Comparison of ENCODE assay signal across 15 cellular contexts in genomic region chr7:102872460-102872859, GRCh38. TPM values are rescaled to one million over a fixed set of nuclear protein-coding genes. Genes with fewer than 3 reads are reported as not detected.
DNase-seq lines count a peak whose midpoint lies in the region; ATAC-seq, FAIRE-seq and TF ChIP-seq lines count a peak whose summit lies in the region.
"Had no signal": no experiment of that assay in that cellular context is flagged by ENCODE, and none has a peak within 500 bp of the region (broad histone marks: within the 10 kb centered on the region; RNA-seq: fewer than 3 reads in every experiment).

No MANE protein-coding gene starts in this region.

- no peaks in the 10 kb centered on the region for H3K79me2 ChIP-seq in astrocyte (ENCODE audit: insufficient read depth, low read length)

- H3K9me3 ChIP-seq in breast epithelium, result no peaks in the 10 kb centered on the region
- no peaks in the 10 kb centered on the region for H3K9me3 ChIP-seq in astrocyte (ENCODE audit: insufficient read depth, low read depth, low read length)

- H3K27me3 Mint-ChIP-seq in MCF 10A (ENCODE audit: insufficient read depth, unreplicated experiment), result no peaks in the 10 kb centered on the region
- no peaks in the 10 kb centered on the region for H3K27me3 Mint-ChIP-seq in astrocyte (ENCODE audit: low read depth, unreplicated experiment)
- no peaks in the 10 kb centered on the region for H3K27me3 Mint-ChIP-seq in CD14-positive monocyte (ENCODE audit: low read depth in 3 of 3)
- H3K27me3 Mint-ChIP-seq: naive thymus-derived CD8-positive, alpha-beta T cell; T-helper 17 cell had no signal

- CTCF ChIA-PET in MCF 10A (lab: Yijun Ruan, JAX), result interaction anchor here (1.1 kb wide), 1 partner anchor 190 kb away, joined by 6 read pairs; no protein-coding TSS in a partner anchor

- H3K4me3 Mint-ChIP-seq in MCF 10A (ENCODE audit: unreplicated experiment) (no peak overlapping the region), astrocyte (ENCODE audit: unreplicated experiment) (no peak overlapping the region), CD14-positive monocyte (no peak overlapping the region)
- H3K4me3 Mint-ChIP-seq: activated CD8-positive, alpha-beta T cell treated with anti-CD3 and anti-CD28 coated beads, Interleukin-2, amount 10 ng/mL, durations not matched to agents 7 days and 5 days; immature natural killer cell; naive thymus-derived CD8-positive, alpha-beta T cell; T-helper 17 cell had no signal

- H3K36me3 ChIP-seq in breast epithelium (no peaks in the 10 kb centered on the region), astrocyte (ENCODE audit: insufficient read depth, low read length) (no peaks in the 10 kb centered on the region)

- peak overlapping the region; percentile 77 for H3K4me2 ChIP-seq in astrocyte (ENCODE audit: low read length)

- H3K27ac ChIP-seq in breast epithelium, result no peak overlapping the region
- peak overlapping the region; percentile 98 for H3K27ac ChIP-seq in astrocyte (ENCODE audit: low read depth, low read length)

- peaks cover 9% of the 10 kb centered on the region for H3K9me3 Mint-ChIP-seq in MCF 10A (ENCODE audit: unreplicated experiment)
- H3K9me3 Mint-ChIP-seq in astrocyte (ENCODE audit: unreplicated experiment), result peaks cover 4% of the 10 kb centered on the region
- peaks cover 0 to 3% (median 0%) of the 10 kb centered on the region in 7 donors for H3K9me3 Mint-ChIP-seq in CD14-positive monocyte
- H3K9me3 Mint-ChIP-seq: immature natural killer cell; naive thymus-derived CD8-positive, alpha-beta T cell had no signal

- ATAC-seq in GM21360 (IDR thresholded peaks at IDR 0.05; ENCODE audit: unreplicated experiment), result no peak
- ATAC-seq: activated CD8-positive, alpha-beta T cell treated with anti-CD3 and anti-CD28 coated beads, Interleukin-2, amount 10 ng/mL, durations not matched to agents 7 days and 5 days; naive thymus-derived CD8-positive, alpha-beta T cell; T-helper 17 cell had no signal

- intact Hi-C loops in MCF 10A (cut with micrococcal nuclease) (loop anchor here (5.0 kb wide), 1 partner anchor 35 kb away; no protein-coding TSS in a partner anchor), breast epithelium (cut with DNase I; ENCODE audit: low total_unique reads) (no loop called here), CD14-positive monocyte (cut with micrococcal nuclease) (no loop called here)

- H3K36me3 Mint-ChIP-seq in MCF 10A (ENCODE audit: insufficient read depth, unreplicated experiment) (no peaks in the 10 kb centered on the region), astrocyte (ENCODE audit: low read depth, unreplicated experiment) (peaks cover 2% of the 10 kb centered on the region), CD14-positive monocyte (peaks cover 0 to 4% of the 10 kb centered on the region in 2 donors)
- H3K36me3 Mint-ChIP-seq: immature natural killer cell had no signal

- H3K4me3 ChIP-seq in breast epithelium (no peak overlapping the region), astrocyte (ENCODE audit: insufficient read depth, low read depth, low read length) (no peak overlapping the region)

- POLR2A ChIA-PET in MCF 10A (lab: Yijun Ruan, JAX), result interaction anchor here (0.6 to 2.2 kb wide), 4 partner anchors 16 to 118 kb away, joined by 3 to 6 read pairs (median 4); no protein-coding TSS in a partner anchor

- H3K4me1 Mint-ChIP-seq in MCF 10A (ENCODE audit: insufficient read depth, unreplicated experiment) (peaks cover 46% of the 10 kb centered on the region), astrocyte (ENCODE audit: low read depth, unreplicated experiment) (peaks cover 50% of the 10 kb centered on the region), CD14-positive monocyte (peaks cover 15% of the 10 kb centered on the region)

- no peaks in the 10 kb centered on the region for H3K4me1 ChIP-seq in breast epithelium
- peaks cover 47% of the 10 kb centered on the region for H3K4me1 ChIP-seq in astrocyte (ENCODE audit: insufficient read depth, low read length)

- no peaks in the 10 kb centered on the region for H4K20me1 ChIP-seq in astrocyte (ENCODE audit: insufficient read depth, low read length)

- TF ChIP-seq CTCF in MCF 10A (IDR thresholded peaks at IDR 0.05; ENCODE audit: unreplicated experiment) (no peak), breast epithelium (IDR thresholded peaks at IDR 0.05) (no peak), astrocyte (IDR thresholded peaks at IDR 0.05; ENCODE audit: insufficient read depth, low read depth, low read length) (no peak), CD14-positive monocyte (IDR thresholded peaks at IDR 0.05) (no peak)

- no peak overlapping the region for H2AFZ ChIP-seq in astrocyte (ENCODE audit: low read depth, low read length)

- peak overlapping the region; percentile 82 for H3K9ac ChIP-seq in astrocyte (ENCODE audit: low read length)

- no TSS peak for BruUV-seq in MCF 10A (replicated peaks; lab: Mats Ljungman, UMichigan)

- H3K27me3 ChIP-seq in breast epithelium, result no peaks in the 10 kb centered on the region
- no peaks in the 10 kb centered on the region for H3K27me3 ChIP-seq in astrocyte (ENCODE audit: insufficient read depth, low read length)

- peak; percentile 39 for FAIRE-seq in astrocyte (lab: Jason Lieb, UNC)

- DNase-seq in MCF 10A (ENCODE audit: unreplicated experiment) (peak; percentile 71), breast epithelium (ENCODE audit: low spot score in 2 of 2) (no peak), astrocyte (ENCODE audit: low read depth) (peak; percentile 99), glomerular visceral epithelial cell (ENCODE audit: extremely low spot score) (peak; percentile 93), CD14-positive monocyte (ENCODE audit: low spot score) (no peak)
- no peak for DNase-seq in activated CD4-positive, alpha-beta T cell treated with anti-CD3 and anti-CD28 coated beads, Interleukin-2, amount 50 U/mL, for 48 hours
- DNase-seq in activated CD8-positive, alpha-beta memory T cell treated with anti-CD3 and anti-CD28 coated beads for 24 hours, result no peak
- DNase-seq: activated CD8-positive, alpha-beta T cell treated with anti-CD3 and anti-CD28 coated beads, Interleukin-2, amount 10 ng/mL, durations not matched to agents 7 days and 5 days; AML-193; effector memory CD4-positive, alpha-beta T cell; immature natural killer cell; naive thymus-derived CD8-positive, alpha-beta T cell; NCI-H187 treated with DMSO at 0.1 percent for 48 hours; T-helper 17 cell had no signal

- no peak for TF ChIP-seq POLR2A in breast epithelium (IDR thresholded peaks at IDR 0.05)

- H3K27ac Mint-ChIP-seq in MCF 10A (ENCODE audit: low read depth, unreplicated experiment) (peak overlapping the region; percentile 96), astrocyte (ENCODE audit: unreplicated experiment) (peak overlapping the region; percentile 97), CD14-positive monocyte (no peak overlapping the region)
- H3K27ac Mint-ChIP-seq: activated CD8-positive, alpha-beta T cell treated with anti-CD3 and anti-CD28 coated beads, Interleukin-2, amount 10 ng/mL, durations not matched to agents 7 days and 5 days; immature natural killer cell; naive thymus-derived CD8-positive, alpha-beta T cell; T-helper 17 cell had no signal

RNA-seq across cellular contexts. Expression of gene LRRC17, which starts 40.3 kb away (rescaled TPM):
- total RNA-seq in MCF 10A (2022) (0.21 and 0.83 TPM in 2 replicates), breast epithelium (10 to 100 TPM in 1 of 3 donors, 1 to 10 TPM in 2; 1.4 to 19.3 (median 8.2) TPM), astrocyte (61.2 and 63.4 TPM in 2 replicates)
- not detected for polyA plus RNA-seq in CD14-positive monocyte
- polyA plus RNA-seq: immature natural killer cell; naive thymus-derived CD8-positive, alpha-beta T cell had no signal

Comparison
In these comparisons a context has a peak if more than half of its experiments do, and no peak if none do; other contexts are left out.
1. DNase-seq: peak in MCF 10A (single experiment), astrocyte (single experiment) and glomerular visceral epithelial cell (single experiment); none in breast epithelium (0 of 2), activated CD4-positive, alpha-beta T cell treated with anti-CD3 and anti-CD28 coated beads, Interleukin-2, amount 50 U/mL, for 48 hours (0 of 2), activated CD8-positive, alpha-beta memory T cell treated with anti-CD3 and anti-CD28 coated beads for 24 hours (single experiment) and CD14-positive monocyte (single experiment).
2. H3K27ac Mint-ChIP-seq: peak in MCF 10A (single experiment) and astrocyte (single experiment); none in CD14-positive monocyte (0 of 7).